2 cellular contexts compared by ENCODE assay signal in the genomic region with DNA sequence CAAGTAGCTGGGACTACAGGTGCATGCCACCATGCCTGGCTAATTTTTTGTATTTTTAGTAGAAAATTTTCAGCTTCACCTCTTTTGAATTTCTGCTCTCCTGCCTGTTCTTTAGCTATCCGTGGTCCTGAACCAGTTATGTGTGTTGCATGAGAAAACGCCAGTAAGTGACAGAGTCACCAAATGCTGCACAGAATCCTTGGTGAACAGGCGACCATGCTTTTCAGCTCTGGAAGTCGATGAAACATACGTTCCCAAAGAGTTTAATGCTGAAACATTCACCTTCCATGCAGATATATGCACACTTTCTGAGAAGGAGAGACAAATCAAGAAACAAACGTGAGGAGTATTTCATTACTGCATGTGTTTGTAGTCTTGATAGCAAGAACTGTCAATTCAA.
TF ChIP-seq lines count a peak whose summit lies in the region.

No MANE protein-coding gene starts in this region.

TF ChIP-seq in SK-N-SH, 30 proteins besides CTCF, POLR2A, EP300 and RAD21 (continued from another document):
- TF ChIP-seq, protein P1, sequence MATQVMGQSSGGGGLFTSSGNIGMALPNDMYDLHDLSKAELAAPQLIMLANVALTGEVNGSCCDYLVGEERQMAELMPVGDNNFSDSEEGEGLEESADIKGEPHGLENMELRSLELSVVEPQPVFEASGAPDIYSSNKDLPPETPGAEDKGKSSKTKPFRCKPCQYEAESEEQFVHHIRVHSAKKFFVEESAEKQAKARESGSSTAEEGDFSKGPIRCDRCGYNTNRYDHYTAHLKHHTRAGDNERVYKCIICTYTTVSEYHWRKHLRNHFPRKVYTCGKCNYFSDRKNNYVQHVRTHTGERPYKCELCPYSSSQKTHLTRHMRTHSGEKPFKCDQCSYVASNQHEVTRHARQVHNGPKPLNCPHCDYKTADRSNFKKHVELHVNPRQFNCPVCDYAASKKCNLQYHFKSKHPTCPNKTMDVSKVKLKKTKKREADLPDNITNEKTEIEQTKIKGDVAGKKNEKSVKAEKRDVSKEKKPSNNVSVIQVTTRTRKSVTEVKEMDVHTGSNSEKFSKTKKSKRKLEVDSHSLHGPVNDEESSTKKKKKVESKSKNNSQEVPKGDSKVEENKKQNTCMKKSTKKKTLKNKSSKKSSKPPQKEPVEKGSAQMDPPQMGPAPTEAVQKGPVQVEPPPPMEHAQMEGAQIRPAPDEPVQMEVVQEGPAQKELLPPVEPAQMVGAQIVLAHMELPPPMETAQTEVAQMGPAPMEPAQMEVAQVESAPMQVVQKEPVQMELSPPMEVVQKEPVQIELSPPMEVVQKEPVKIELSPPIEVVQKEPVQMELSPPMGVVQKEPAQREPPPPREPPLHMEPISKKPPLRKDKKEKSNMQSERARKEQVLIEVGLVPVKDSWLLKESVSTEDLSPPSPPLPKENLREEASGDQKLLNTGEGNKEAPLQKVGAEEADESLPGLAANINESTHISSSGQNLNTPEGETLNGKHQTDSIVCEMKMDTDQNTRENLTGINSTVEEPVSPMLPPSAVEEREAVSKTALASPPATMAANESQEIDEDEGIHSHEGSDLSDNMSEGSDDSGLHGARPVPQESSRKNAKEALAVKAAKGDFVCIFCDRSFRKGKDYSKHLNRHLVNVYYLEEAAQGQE (IDR thresholded peaks at IDR 0.05; ENCODE audit: low read depth, low read length): peak; percentile 84

TF ChIP-seq in SK-N-SH treated with all-trans-retinoic acid at 6 μM for 48 hours, 23 proteins besides CTCF, POLR2A, EP300 and RAD21 (continued from another document):
- TF ChIP-seq, protein P2, sequence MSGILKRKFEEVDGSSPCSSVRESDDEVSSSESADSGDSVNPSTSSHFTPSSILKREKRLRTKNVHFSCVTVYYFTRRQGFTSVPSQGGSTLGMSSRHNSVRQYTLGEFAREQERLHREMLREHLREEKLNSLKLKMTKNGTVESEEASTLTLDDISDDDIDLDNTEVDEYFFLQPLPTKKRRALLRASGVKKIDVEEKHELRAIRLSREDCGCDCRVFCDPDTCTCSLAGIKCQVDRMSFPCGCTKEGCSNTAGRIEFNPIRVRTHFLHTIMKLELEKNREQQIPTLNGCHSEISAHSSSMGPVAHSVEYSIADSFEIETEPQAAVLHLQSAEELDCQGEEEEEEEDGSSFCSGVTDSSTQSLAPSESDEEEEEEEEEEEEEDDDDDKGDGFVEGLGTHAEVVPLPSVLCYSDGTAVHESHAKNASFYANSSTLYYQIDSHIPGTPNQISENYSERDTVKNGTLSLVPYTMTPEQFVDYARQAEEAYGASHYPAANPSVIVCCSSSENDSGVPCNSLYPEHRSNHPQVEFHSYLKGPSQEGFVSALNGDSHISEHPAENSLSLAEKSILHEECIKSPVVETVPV (CRISPR knock-in tag; IDR thresholded peaks at IDR 0.05): no peak
- TF ChIP-seq BACH2 (CRISPR knock-in tag; IDR thresholded peaks at IDR 0.05; ENCODE audit: borderline replicate concordance): no peak
- TF ChIP-seq RARB (CRISPR knock-in tag; IDR thresholded peaks at IDR 0.05): no peak
- TF ChIP-seq ARNTL (CRISPR knock-in tag; IDR thresholded peaks at IDR 0.05; ENCODE audit: borderline replicate concordance, low read depth): no peak
- TF ChIP-seq TCF4 (CRISPR knock-in tag; IDR thresholded peaks at IDR 0.05; ENCODE audit: borderline replicate concordance): no peak
- TF ChIP-seq ZNF8 (CRISPR knock-in tag; IDR thresholded peaks at IDR 0.05): no peak
- no peak for TF ChIP-seq OSR1 (CRISPR knock-in tag; IDR thresholded peaks at IDR 0.05)
- TF ChIP-seq, protein P3, sequence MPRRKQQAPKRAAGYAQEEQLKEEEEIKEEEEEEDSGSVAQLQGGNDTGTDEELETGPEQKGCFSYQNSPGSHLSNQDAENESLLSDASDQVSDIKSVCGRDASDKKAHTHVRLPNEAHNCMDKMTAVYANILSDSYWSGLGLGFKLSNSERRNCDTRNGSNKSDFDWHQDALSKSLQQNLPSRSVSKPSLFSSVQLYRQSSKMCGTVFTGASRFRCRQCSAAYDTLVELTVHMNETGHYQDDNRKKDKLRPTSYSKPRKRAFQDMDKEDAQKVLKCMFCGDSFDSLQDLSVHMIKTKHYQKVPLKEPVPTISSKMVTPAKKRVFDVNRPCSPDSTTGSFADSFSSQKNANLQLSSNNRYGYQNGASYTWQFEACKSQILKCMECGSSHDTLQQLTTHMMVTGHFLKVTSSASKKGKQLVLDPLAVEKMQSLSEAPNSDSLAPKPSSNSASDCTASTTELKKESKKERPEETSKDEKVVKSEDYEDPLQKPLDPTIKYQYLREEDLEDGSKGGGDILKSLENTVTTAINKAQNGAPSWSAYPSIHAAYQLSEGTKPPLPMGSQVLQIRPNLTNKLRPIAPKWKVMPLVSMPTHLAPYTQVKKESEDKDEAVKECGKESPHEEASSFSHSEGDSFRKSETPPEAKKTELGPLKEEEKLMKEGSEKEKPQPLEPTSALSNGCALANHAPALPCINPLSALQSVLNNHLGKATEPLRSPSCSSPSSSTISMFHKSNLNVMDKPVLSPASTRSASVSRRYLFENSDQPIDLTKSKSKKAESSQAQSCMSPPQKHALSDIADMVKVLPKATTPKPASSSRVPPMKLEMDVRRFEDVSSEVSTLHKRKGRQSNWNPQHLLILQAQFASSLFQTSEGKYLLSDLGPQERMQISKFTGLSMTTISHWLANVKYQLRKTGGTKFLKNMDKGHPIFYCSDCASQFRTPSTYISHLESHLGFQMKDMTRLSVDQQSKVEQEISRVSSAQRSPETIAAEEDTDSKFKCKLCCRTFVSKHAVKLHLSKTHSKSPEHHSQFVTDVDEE (CRISPR knock-in tag; IDR thresholded peaks at IDR 0.05): no peak
- TF ChIP-seq ZNF565 (CRISPR knock-in tag; conservative IDR thresholded peaks at IDR 0.05; ENCODE audit: low read depth): no peak
